26 cellular contexts compared by ENCODE assay signal in genomic region chr7:1271656-1272055, GRCh38. TPM values are rescaled to one million over a fixed set of nuclear protein-coding genes. Genes with fewer than 3 reads are reported as not detected.
DNase-seq lines count a peak whose midpoint lies in the region; ATAC-seq, FAIRE-seq and TF ChIP-seq lines count a peak whose summit lies in the region.
"Had no signal": no experiment of that assay in that cellular context is flagged by ENCODE, and none has a peak within 500 bp of the region (broad histone marks: within the 10 kb centered on the region; RNA-seq: fewer than 3 reads in every experiment).

No MANE protein-coding gene starts in this region.

- peaks cover 21% of the 10 kb centered on the region for H3K27me3 Mint-ChIP-seq in nephron progenitor cell (ENCODE audit: low read depth, poor library complexity)

- DNase-seq in left ventricle myocardium superior (peak; percentile 9), heart left ventricle (no peak), kidney (peak; percentile 17), nephron progenitor cell (no peak), middle frontal gyrus (ENCODE audit: extremely low spot score, low spot score) (no peak)
- DNase-seq: 8988T; ACHN; AML-193; BE2C; C1 segment of cervical spinal cord; Calu3; CD4-positive, alpha-beta memory T cell; COR-L47; DMS53; DMS79 treated with DMSO at 0.1 percent for 48 hours; GF-D8; H9 had no signal

- H3K9me3 ChIP-seq in heart left ventricle (peaks cover 0 to 3% (median 0%) of the 10 kb centered on the region in 12 donors), BLaER1 (peaks cover 4% of the 10 kb centered on the region), kidney (ENCODE audit: control insufficient read depth in 1 of 2, low read length in 2 of 2) (no peaks in the 10 kb centered on the region)
- H3K9me3 ChIP-seq: A549 had no signal

- intact Hi-C loops in left ventricle myocardium superior (cut with micrococcal nuclease) (no loop called here), heart left ventricle (cut with DNase I) (no loop called here), kidney (cut with DNase I) (no loop called here)

- H3K36me3 ChIP-seq in heart left ventricle (no peaks in the 10 kb centered on the region), BLaER1 (no peaks in the 10 kb centered on the region), kidney (ENCODE audit: control insufficient read depth in 1 of 2, insufficient read depth in 2 of 2, low read length in 2 of 2) (no peaks in the 10 kb centered on the region)
- H3K36me3 ChIP-seq: BE2C had no signal

- H3K27ac Mint-ChIP-seq in nephron progenitor cell: peak overlapping the region; percentile 32
- H3K27ac Mint-ChIP-seq: CD4-positive, alpha-beta memory T cell; GM23338; H9 had no signal

- H3K9me3 Mint-ChIP-seq in nephron progenitor cell: peaks cover 6% of the 10 kb centered on the region

- no peak for FAIRE-seq in kidney (lab: Jason Lieb, UNC)
- FAIRE-seq: A549, GM18507 had no signal

- H3K27me3 ChIP-seq in heart left ventricle: peaks cover 10 to 73% (median 25%) of the 10 kb centered on the region in 9 donors
- H3K27me3 ChIP-seq in BLaER1: peaks cover 9% of the 10 kb centered on the region

- H3K27ac ChIP-seq in heart left ventricle (no peak overlapping the region), BLaER1 (no peak overlapping the region), kidney (ENCODE audit: low read depth in 2 of 2, low read length in 2 of 2) (no peak overlapping the region)
- H3K27ac ChIP-seq: A549 had no signal

- H3K4me1 ChIP-seq in heart left ventricle (no peaks in the 10 kb centered on the region), BLaER1 (peaks cover 5% of the 10 kb centered on the region), kidney (ENCODE audit: control insufficient read depth in 1 of 2, insufficient read depth in 1 of 2, low read depth in 1 of 2, low read length in 2 of 2) (no peaks in the 10 kb centered on the region)
- H3K4me1 ChIP-seq: A549, BE2C had no signal

- no peak for ATAC-seq in left ventricle myocardium superior
- no peak for ATAC-seq in heart left ventricle
- ATAC-seq in GM18520 (IDR thresholded peaks at IDR 0.05; ENCODE audit: unreplicated experiment): no peak
- ATAC-seq in GM21825 (IDR thresholded peaks at IDR 0.05; ENCODE audit: unreplicated experiment): no peak
- ATAC-seq: A549, GM23338, HCT116 had no signal

- H3K4me3 Mint-ChIP-seq in nephron progenitor cell: no peak overlapping the region
- H3K4me3 Mint-ChIP-seq: CD4-positive, alpha-beta memory T cell; GM23338 had no signal

- H3K9ac ChIP-seq in BLaER1 (no peak overlapping the region), kidney (ENCODE audit: low read length in 2 of 2) (no peak overlapping the region)

- H3K4me3 ChIP-seq in heart left ventricle (no peak overlapping the region), BLaER1 (no peak overlapping the region), kidney (ENCODE audit: low read length in 2 of 2) (no peak overlapping the region)
- H3K4me3 ChIP-seq: A549, GM23338 had no signal

- H3K36me3 Mint-ChIP-seq in nephron progenitor cell (ENCODE audit: low read depth): no peaks in the 10 kb centered on the region
- H3K36me3 Mint-ChIP-seq: CD4-positive, alpha-beta memory T cell had no signal

- WGBS in heart left ventricle, 4 donors: 71 to 88% (median 81%) methylated on average over 14 of the region's 14 CpGs

- H4K20me1 ChIP-seq in BLaER1: no peaks in the 10 kb centered on the region

- no peak for TF ChIP-seq CTCF in heart left ventricle (IDR thresholded peaks at IDR 0.05)
- no peak for TF ChIP-seq CTCF in kidney (IDR thresholded peaks at IDR 0.05; ENCODE audit: borderline replicate concordance, extremely low read depth, insufficient read depth)
- no peak for TF ChIP-seq CTCF in nephron progenitor cell (IDR thresholded peaks at IDR 0.05)

- peaks cover 13% of the 10 kb centered on the region for H3K4me1 Mint-ChIP-seq in nephron progenitor cell
- H3K4me1 Mint-ChIP-seq: CD4-positive, alpha-beta memory T cell; GM23338; H9 had no signal

- 0 out of 2 replicates have a peak overlapping the region, but pooled peaks have one; percentile 24 for H3K4me2 ChIP-seq in BLaER1
- H3K4me2 ChIP-seq: A549, GM23338 had no signal

- TF ChIP-seq POLR2A in heart left ventricle (IDR thresholded peaks at IDR 0.05): no peak

RNA-seq across cellular contexts. Expression of gene UNCX, which starts 39.0 kb away (rescaled TPM):
- total RNA-seq in left ventricle myocardium superior (not detected), heart left ventricle (not detected), kidney (2.0 TPM)
- polyA plus RNA-seq in heart left ventricle (not detected), kidney (ENCODE audit: insufficient read depth, low read depth, low replicate concordance) (1.4 TPM)
- total RNA-seq: Calu3; CD4-positive, alpha-beta memory T cell; Daoy; GM23338; H4; H9 had no signal
- polyA plus RNA-seq: A549; CD4-positive, alpha-beta memory T cell; GM23338 had no signal

Comparison
In these comparisons a context has a peak if more than half of its experiments do, and no peak if none do; other contexts are left out.
1. DNase-seq: peak in left ventricle myocardium superior (single experiment) and kidney (single experiment); none in heart left ventricle (0 of 5), nephron progenitor cell (single experiment) and middle frontal gyrus (single experiment).